In genomic region chr1:220272047-220272840, GRCh38 we compare ENCODE assay signal across 8 cellular contexts. TPM values are rescaled to one million over a fixed set of nuclear protein-coding genes. Genes with fewer than 3 reads are reported as not detected.
DNase-seq lines count a peak whose midpoint lies in the region; ATAC-seq and TF ChIP-seq lines count a peak whose summit lies in the region.

Gene RAB3GAP2, minus strand, starts transcription at chr1:220272453. Its CDS starts 116 bp downstream, at chr1:220272337.

- H3K27me3 ChIP-seq in OCI-LY1 (ENCODE audit: insufficient read depth, low read length), result no peaks in the 10 kb centered on the region
- H3K27me3 ChIP-seq in mononuclear cell (ENCODE audit: insufficient read depth, low read length), result no peaks in the 10 kb centered on the region

- H3K4me1 ChIP-seq in OCI-LY1 (ENCODE audit: insufficient read depth, low read length, severe bottlenecking) (peaks cover 24% of the 10 kb centered on the region), mononuclear cell (ENCODE audit: insufficient read depth, low read length) (peaks cover 32% of the 10 kb centered on the region)

- peak within 1 kb of the TSS; percentile 82 for H3K9ac ChIP-seq in OCI-LY1 (ENCODE audit: low read length)

- ATAC-seq in GM21526 (IDR thresholded peaks at IDR 0.05; ENCODE audit: low FRiP score, unreplicated experiment), result peak; percentile 97

- no peaks in the 10 kb centered on the region for H3K9me3 ChIP-seq in OCI-LY1 (ENCODE audit: low read length)
- no peaks in the 10 kb centered on the region for H3K9me3 ChIP-seq in mononuclear cell (ENCODE audit: low read depth, low read length)

- peak within 1 kb of the TSS; percentile 98 for H2AFZ ChIP-seq in OCI-LY1 (ENCODE audit: low read length)

- no peaks in the 10 kb centered on the region for H4K20me1 ChIP-seq in OCI-LY1 (ENCODE audit: insufficient read depth, low read length)

- H3K4me2 ChIP-seq in OCI-LY1 (ENCODE audit: low read length), result peak within 1 kb of the TSS; percentile 97

- DNase-seq in DMS 273 (lab: John Stamatoyannopoulos, UW; ENCODE audit: unreplicated experiment) (peak; percentile 98), HuH-7 (ENCODE audit: low spot score) (peak; percentile 98), epithelial cell of esophagus (ENCODE audit: low read depth) (peak; percentile 94)
- DNase-seq in activated CD8-positive, alpha-beta memory T cell treated with anti-CD3 and anti-CD28 coated beads, Interleukin-2, amount 50 U/mL, for 4 hours, result peak; percentile 97
- DNase-seq in stimulated activated CD8-positive, alpha-beta memory T cell treated with anti-CD3 and anti-CD28 coated beads, Interleukin-4, amount 100 ng/mL, for 1 hour (ENCODE audit: low read depth in 2 of 2, low spot score in 1 of 2), result peak; percentile 95 to 96

- H3K9me2 ChIP-seq in OCI-LY1 (ENCODE audit: low read depth, low read length), result no peaks in the 10 kb centered on the region

- H3K36me3 ChIP-seq in OCI-LY1 (ENCODE audit: insufficient read depth, low read length), result peaks cover 32% of the 10 kb centered on the region

- H3K79me2 ChIP-seq in OCI-LY1 (ENCODE audit: insufficient read depth, low read length), result peaks cover 44% of the 10 kb centered on the region

- H3K4me3 ChIP-seq in OCI-LY1 (ENCODE audit: low read depth, low read length, poor library complexity, severe bottlenecking) (peak within 1 kb of the TSS; percentile 87), epithelial cell of esophagus (ENCODE audit: low read length) (peak within 1 kb of the TSS; percentile 92), mononuclear cell (ENCODE audit: low read length) (peak within 1 kb of the TSS; percentile 87)

- no peak for TF ChIP-seq CTCF in OCI-LY1 (IDR thresholded peaks at IDR 0.05; ENCODE audit: low read length)
- TF ChIP-seq CTCF in epithelial cell of esophagus (IDR thresholded peaks at IDR 0.05; ENCODE audit: insufficient read depth, low read depth, low read length, missing control alignments), result no peak

- peak within 1 kb of the TSS; percentile 38 for H3K27ac ChIP-seq in OCI-LY1 (ENCODE audit: low read depth, low read length, poor library complexity, severe bottlenecking)

- no peaks in the 10 kb centered on the region for H3F3A ChIP-seq in OCI-LY1 (ENCODE audit: insufficient read depth, low read length)

RNA-seq across cellular contexts. Expression of gene RAB3GAP2, which starts in this region (rescaled TPM):
- 26.7 TPM for total RNA-seq in mononuclear cell

Comparison
In these comparisons a context has a peak if more than half of its experiments do, and no peak if none do; other contexts are left out.
1. Peak in every context shown above with its lines: DNase-seq, ATAC-seq, H3K4me3 ChIP-seq and H3K27ac ChIP-seq.